Comparison of ENCODE assay signal across 9 cellular contexts in genomic region chr9:73023025-73023541, GRCh38.
DNase-seq lines count a peak whose midpoint lies in the region; ATAC-seq and TF ChIP-seq lines count a peak whose summit lies in the region.
"Had no signal": no experiment of that assay in that cellular context is flagged by ENCODE, and none has a peak within 500 bp of the region (broad histone marks: within the 10 kb centered on the region; RNA-seq: fewer than 3 reads in every experiment).

No MANE protein-coding gene starts in this region.

- peaks cover 26% of the 10 kb centered on the region for H3K4me1 ChIP-seq in DOHH2 (ENCODE audit: control insufficient read depth, low read length)
- H3K4me1 ChIP-seq in HAP-1 = no peaks in the 10 kb centered on the region
- peaks cover 19% of the 10 kb centered on the region for H3K4me1 ChIP-seq in endocrine pancreas (ENCODE audit: control insufficient read depth, insufficient read depth, low read length)
- no peaks in the 10 kb centered on the region for H3K4me1 ChIP-seq in mucosa of descending colon (ENCODE audit: low read depth)

- no peaks in the 10 kb centered on the region for H3K9me2 ChIP-seq in DOHH2 (replicated peaks; ENCODE audit: control insufficient read depth, low read length)

- no peaks in the 10 kb centered on the region for H4K20me1 ChIP-seq in DOHH2 (ENCODE audit: control insufficient read depth, insufficient read depth, low read depth, low read length)

- POLR2A ChIA-PET in activated CD4-positive, alpha-beta T cell treated with anti-CD3 and anti-CD28 coated beads for 36 hours (lab: Charles Lee) = no interaction called here

- H3K9me3 Mint-ChIP-seq in activated CD4-positive, alpha-beta T cell treated with anti-CD3 and anti-CD28 coated beads for 36 hours (ENCODE audit: low read depth) = peaks cover under 1% of the 10 kb centered on the region

- in situ Hi-C loops in HAP-1 (cut with MboI; ENCODE audit: low sequenced_read_pairs) = loop anchor here (10.0 kb wide), 1 partner anchor 148 kb away; no protein-coding TSS in a partner anchor

- H3K4me1 Mint-ChIP-seq in activated CD4-positive, alpha-beta T cell treated with anti-CD3 and anti-CD28 coated beads for 36 hours = peaks cover 8% of the 10 kb centered on the region

- no peak overlapping the region for H3K9ac ChIP-seq in endocrine pancreas (ENCODE audit: control insufficient read depth, insufficient read depth, low read length)

- H3K4me3 ChIP-seq in DOHH2 (ENCODE audit: low read length) (no peak overlapping the region), HAP-1 (no peak overlapping the region), endocrine pancreas (ENCODE audit: control insufficient read depth, insufficient read depth, low read length) (peak overlapping the region; percentile 69), mucosa of descending colon (no peak overlapping the region)

- no peaks in the 10 kb centered on the region for H3F3A ChIP-seq in DOHH2 (ENCODE audit: control insufficient read depth, insufficient read depth)

- no peak overlapping the region for H3K27ac Mint-ChIP-seq in activated CD4-positive, alpha-beta T cell treated with anti-CD3 and anti-CD28 coated beads for 36 hours
- H3K27ac Mint-ChIP-seq: activated naive CD4-positive, alpha-beta T cell treated with anti-CD3 and anti-CD28 coated beads, Interleukin-2, amount 50 U/mL, for 24 hours had no signal

- CTCF ChIA-PET in activated CD4-positive, alpha-beta T cell treated with anti-CD3 and anti-CD28 coated beads for 36 hours (lab: Charles Lee) = interaction anchor here (0.7 to 2.8 kb wide), 15 partner anchors 8 to 1592 kb away, joined by 3 to 16 read pairs (median 4); no protein-coding TSS in a partner anchor

- H3K4me2 ChIP-seq in DOHH2 (ENCODE audit: low read length) = no peak overlapping the region

- H3K36me3 ChIP-seq in DOHH2 (ENCODE audit: control insufficient read depth, low read length) (no peaks in the 10 kb centered on the region), HAP-1 (replicated peaks) (no peaks in the 10 kb centered on the region), endocrine pancreas (ENCODE audit: control insufficient read depth, insufficient read depth, low read length) (no peaks in the 10 kb centered on the region), mucosa of descending colon (ENCODE audit: low read depth) (no peaks in the 10 kb centered on the region)

- H3K27ac ChIP-seq in DOHH2 (ENCODE audit: low read depth, low read length) = no peak overlapping the region

- TF ChIP-seq CTCF in DOHH2 (IDR thresholded peaks at IDR 0.05; ENCODE audit: low read depth, low read length, poor library complexity, severe bottlenecking) (peak; percentile 63), mucosa of descending colon (IDR thresholded peaks at IDR 0.05) (peak; percentile 59)

- H3K27me3 Mint-ChIP-seq in activated CD4-positive, alpha-beta T cell treated with anti-CD3 and anti-CD28 coated beads for 36 hours = peaks cover 11% of the 10 kb centered on the region

- H3K27me3 ChIP-seq in DOHH2 (ENCODE audit: control insufficient read depth, low read length) = peaks cover 7% of the 10 kb centered on the region; the same call in 1 of the 2 replicates
- no peaks in the 10 kb centered on the region; the same call in 1 of the 2 replicates for H3K27me3 ChIP-seq in HAP-1 (ENCODE audit: low read depth)
- no peaks in the 10 kb centered on the region for H3K27me3 ChIP-seq in endocrine pancreas (ENCODE audit: control insufficient read depth, insufficient read depth, low read length)

- peak; percentile 74 for ATAC-seq in activated CD4-positive, alpha-beta T cell treated with anti-CD3 and anti-CD28 coated beads for 36 hours
- ATAC-seq in mucosa of descending colon = peak; percentile 79

- intact Hi-C loops in activated CD4-positive, alpha-beta T cell treated with anti-CD3 and anti-CD28 coated beads for 36 hours (cut with DNase I, micrococcal nuclease) = loop anchor here (1.0 to 10.0 kb wide), 6 partner anchors 151 to 988 kb away; no protein-coding TSS in a partner anchor
- intact Hi-C loops in mucosa of descending colon (cut with DNase I, micrococcal nuclease) = loop anchor here (2.0 to 10.0 kb wide), 3 partner anchors 60 to 158 kb away; no protein-coding TSS in a partner anchor

- H3K9me3 ChIP-seq in DOHH2 (ENCODE audit: control insufficient read depth, insufficient read depth, low read length) = no peaks in the 10 kb centered on the region
- no peaks in the 10 kb centered on the region for H3K9me3 ChIP-seq in HAP-1
- H3K9me3 ChIP-seq in endocrine pancreas (ENCODE audit: control insufficient read depth, low read length) = peaks cover 1% of the 10 kb centered on the region
- peaks cover under 1% of the 10 kb centered on the region for H3K9me3 ChIP-seq in mucosa of descending colon

- no peaks in the 10 kb centered on the region for H3K79me2 ChIP-seq in DOHH2 (ENCODE audit: control insufficient read depth, low read length)

- DNase-seq in HAP-1 (ENCODE audit: low spot score in 2 of 2) = peak; percentile 63 to 75
- peak; percentile 41 for DNase-seq in NCI-H2029 treated with DMSO at 0.1 percent for 48 hours (lab: John Stamatoyannopoulos, UW)
- peak; percentile 72 for DNase-seq in activated CD4-positive, alpha-beta T cell treated with anti-CD3 and anti-CD28 coated beads for 36 hours
- DNase-seq in mucosa of descending colon = peak in 2 of 3 donors; percentile 40 to 56
- peak; percentile 12 for DNase-seq in stimulated activated naive CD4-positive, alpha-beta T cell treated with Interleukin-2 at 50 U/mL for 16 hours (lab: John Stamatoyannopoulos, UW)
- no peak for DNase-seq in DMS79 treated with DMSO at 0.1 percent for 48 hours (lab: John Stamatoyannopoulos, UW)

- H3K36me3 Mint-ChIP-seq in activated CD4-positive, alpha-beta T cell treated with anti-CD3 and anti-CD28 coated beads for 36 hours (ENCODE audit: low read depth) = no peaks in the 10 kb centered on the region
- H3K36me3 Mint-ChIP-seq: activated naive CD4-positive, alpha-beta T cell treated with anti-CD3 and anti-CD28 coated beads, Interleukin-2, amount 50 U/mL, for 24 hours had no signal

- H3K4me3 Mint-ChIP-seq in activated CD4-positive, alpha-beta T cell treated with anti-CD3 and anti-CD28 coated beads for 36 hours = no peak overlapping the region
- H3K4me3 Mint-ChIP-seq: activated naive CD4-positive, alpha-beta T cell treated with anti-CD3 and anti-CD28 coated beads, Interleukin-2, amount 50 U/mL, for 24 hours had no signal
